ENCODE assay signal across 9 cellular contexts in genomic region chr10:86366902-86367338, GRCh38. TPM values are rescaled to one million over a fixed set of nuclear protein-coding genes. Genes with fewer than 3 reads are reported as not detected.
DNase-seq lines count a peak whose midpoint lies in the region; ATAC-seq, FAIRE-seq and TF ChIP-seq lines count a peak whose summit lies in the region.
"Had no signal": no experiment of that assay in that cellular context is flagged by ENCODE, and none has a peak within 500 bp of the region (broad histone marks: within the 10 kb centered on the region; RNA-seq: fewer than 3 reads in every experiment).

No MANE protein-coding gene starts in this region.

- no peak overlapping the region for H3K14ac ChIP-seq in H1 (ENCODE audit: insufficient read length)

- no peak overlapping the region for H2BK120ac ChIP-seq in H1 (replicated peaks; ENCODE audit: low read depth, low read length)

- H3K27me3 Mint-ChIP-seq in CD8-positive, alpha-beta T cell (ENCODE audit: low read depth) = peaks cover 60% of the 10 kb centered on the region
- H3K27me3 Mint-ChIP-seq in type B pancreatic cell = peaks cover 80% of the 10 kb centered on the region

- TF ChIP-seq POLR2A in H1 (IDR thresholded peaks at IDR 0.05; ENCODE audit: control extremely low read depth in 1 of 2, low read depth in 2 of 2, low read length in 2 of 2) = no peak
- no peak for TF ChIP-seq POLR2A in ovary (IDR thresholded peaks at IDR 0.05)

- H4K8ac ChIP-seq in H1 (ENCODE audit: extremely low read depth, insufficient read depth, low read length) = peak overlapping the region; percentile 83; the same call in 1 of the 2 replicates

- DNase-seq in CD8-positive, alpha-beta T cell = no peak
- no peak for DNase-seq in H1 (ENCODE audit: low read depth in 1 of 2, low spot score in 2 of 2)
- peak in 1 of 5 donors; percentile 33 for DNase-seq in ovary
- no peak for DNase-seq in DMS 273 treated with DMSO at 0.1 percent for 48 hours (lab: John Stamatoyannopoulos, UW)
- no peak for DNase-seq in type B pancreatic cell (ENCODE audit: extremely low spot score, unreplicated experiment)
- no peak for DNase-seq in UCSD-AML1 (lab: John Stamatoyannopoulos, UW; ENCODE audit: unreplicated experiment)
- no peak for DNase-seq in NCI-H2081 (lab: John Stamatoyannopoulos, UW)

- no peak overlapping the region for H2AFZ ChIP-seq in H1 (ENCODE audit: low read length)

- no peak overlapping the region for H3K18ac ChIP-seq in H1 (ENCODE audit: extremely low read depth, low read length)

- no peak for TF ChIP-seq CTCF in CD8-positive, alpha-beta T cell (IDR thresholded peaks at IDR 0.05)
- TF ChIP-seq CTCF in H1 (IDR thresholded peaks at IDR 0.05; ENCODE audit: control extremely low read depth in 1 of 3, insufficient read depth in 1 of 3, low read depth in 1 of 3, low read length in 3 of 3) (no peak), ovary (IDR thresholded peaks at IDR 0.05) (no peak), type B pancreatic cell (conservative IDR thresholded peaks at IDR 0.05) (no peak)

- H4K20me1 ChIP-seq in H1 (replicated peaks in 1 of 2; ENCODE audit: control insufficient read depth in 1 of 2, insufficient read depth in 2 of 2, low read length in 2 of 2) = peaks cover 17 to 19% of the 10 kb centered on the region in 2 experiments

- H3K79me1 ChIP-seq in H1 (ENCODE audit: low read depth, low read length) = no peaks in the 10 kb centered on the region

- no peaks in the 10 kb centered on the region for H3K9me3 ChIP-seq in CD8-positive, alpha-beta T cell (ENCODE audit: low read length)
- H3K9me3 ChIP-seq in H1 (ENCODE audit: insufficient read depth in 2 of 2, low read depth in 1 of 2, low read length in 1 of 2) = peaks cover 0 to 6% of the 10 kb centered on the region in 2 experiments; a peak in 1 of 4 replicates
- no peaks in the 10 kb centered on the region for H3K9me3 ChIP-seq in ovary

- H3K56ac ChIP-seq in H1 (replicated peaks; ENCODE audit: insufficient read length, low read depth, low read length) = no peak overlapping the region

- no peak overlapping the region for H4K91ac ChIP-seq in H1 (replicated peaks; ENCODE audit: insufficient read length, low read length)

- no peak overlapping the region for H3K4me3 ChIP-seq in CD8-positive, alpha-beta T cell (ENCODE audit: low read depth, low read length)
- H3K4me3 ChIP-seq in H1 (ENCODE audit: extremely low read depth in 1 of 4, insufficient read depth in 2 of 4, low read depth in 3 of 4, low read length in 4 of 4) (peak overlapping the region; percentile 31 to 65 (median 40)), ovary (peak overlapping the region; percentile 47)

- H3K23ac ChIP-seq in H1 (ENCODE audit: insufficient read length) = no peak overlapping the region

- no peak overlapping the region for H4K5ac ChIP-seq in H1 (ENCODE audit: insufficient read length, low read depth, low read length)

- CTCF ChIA-PET in CD8-positive, alpha-beta T cell (lab: Charles Lee) = interaction anchor here (1.1 kb wide), 1 partner anchor 1826 kb away, joined by 3 read pairs; no protein-coding TSS in a partner anchor
- CTCF ChIA-PET in H1 (lab: Charles Lee; ENCODE audit: partially characterized antibody) = interaction anchor here (0.6 to 25.6 kb wide), 4 partner anchors 9 to 140 kb away, joined by 3 to 498 read pairs (median 10); no protein-coding TSS in a partner anchor

- H3K9me3 Mint-ChIP-seq in CD8-positive, alpha-beta T cell = no peaks in the 10 kb centered on the region
- no peaks in the 10 kb centered on the region for H3K9me3 Mint-ChIP-seq in type B pancreatic cell

- intact Hi-C loops in CD8-positive, alpha-beta T cell (cut with DNase I, micrococcal nuclease) = no loop called here
- intact Hi-C loops in ovary (cut with DNase I) = loop anchor here in 1 of 4 donors (10.0 kb wide), 1 partner anchor 1822 kb away; no protein-coding TSS in a partner anchor

- H3K4ac ChIP-seq in H1 (replicated peaks; ENCODE audit: insufficient read length, low read depth, low read length) = no peak overlapping the region

- no peak overlapping the region for H2BK12ac ChIP-seq in H1 (ENCODE audit: low read depth, low read length)

- peak; percentile 37 for ATAC-seq in CD8-positive, alpha-beta T cell
- peak; percentile 46 for ATAC-seq in HG03354 (IDR thresholded peaks at IDR 0.05; ENCODE audit: poor library complexity, severe bottlenecking, unreplicated experiment)

- H2AK5ac ChIP-seq in H1 (ENCODE audit: low read depth, low read length) = no peak overlapping the region

- H3K4me2 ChIP-seq in H1 (ENCODE audit: insufficient read depth in 1 of 2, low read depth in 2 of 2, low read length in 2 of 2) = peak overlapping the region; percentile 67 to 73

- H3K27ac Mint-ChIP-seq in CD8-positive, alpha-beta T cell = no peak overlapping the region
- no peak overlapping the region for H3K27ac Mint-ChIP-seq in type B pancreatic cell

- H3K36me3 Mint-ChIP-seq in CD8-positive, alpha-beta T cell = no peaks in the 10 kb centered on the region
- H3K36me3 Mint-ChIP-seq in type B pancreatic cell = no peaks in the 10 kb centered on the region

- no peak for FAIRE-seq in H1 (lab: Jason Lieb, UNC)

- no peaks in the 10 kb centered on the region for H3K79me2 ChIP-seq in H1 (ENCODE audit: control insufficient read depth in 1 of 2, insufficient read depth in 2 of 2, low read length in 2 of 2)

- no peak overlapping the region for H2BK5ac ChIP-seq in H1 (ENCODE audit: low read depth, low read length)

- TF ChIP-seq EP300 in H1 (IDR thresholded peaks at IDR 0.05; ENCODE audit: borderline replicate concordance in 1 of 2, low read depth in 2 of 2, low read length in 2 of 2) = no peak
- no peak for TF ChIP-seq EP300 in ovary (IDR thresholded peaks at IDR 0.05)

- peaks cover 8% of the 10 kb centered on the region for H3K4me1 ChIP-seq in CD8-positive, alpha-beta T cell (ENCODE audit: insufficient read depth, low read length)
- H3K4me1 ChIP-seq in H1 (replicated peaks in 1 of 4; ENCODE audit: control insufficient read depth in 3 of 4, insufficient read depth in 4 of 4, low read length in 3 of 4) = peaks cover 0 to 34% (median 23%) of the 10 kb centered on the region in 4 experiments; a peak in 6 of 7 replicates
- peaks cover 2% of the 10 kb centered on the region for H3K4me1 ChIP-seq in ovary (ENCODE audit: insufficient read depth)

- H2BK15ac ChIP-seq in H1 (ENCODE audit: low read length) = no peak overlapping the region

- H3K23me2 ChIP-seq in H1 (ENCODE audit: low read depth, low read length) = peaks cover 25% of the 10 kb centered on the region; the same call in 1 of the 2 replicates

- no peak overlapping the region for H3K9ac ChIP-seq in H1 (replicated peaks in 1 of 4; ENCODE audit: extremely low read depth in 1 of 4, low read depth in 3 of 4, low read length in 3 of 4)

- peaks cover 16% of the 10 kb centered on the region for H3K4me1 Mint-ChIP-seq in CD8-positive, alpha-beta T cell (ENCODE audit: low read depth)
- H3K4me1 Mint-ChIP-seq in type B pancreatic cell (ENCODE audit: unreplicated experiment) = peaks cover 12% of the 10 kb centered on the region

- peaks cover 9% of the 10 kb centered on the region for H3K27me3 ChIP-seq in CD8-positive, alpha-beta T cell (ENCODE audit: insufficient read depth, low read length)
- H3K27me3 ChIP-seq in H1 (replicated peaks in 1 of 4; ENCODE audit: control insufficient read depth in 3 of 4, extremely low read depth in 1 of 4, insufficient read depth in 3 of 4, low read length in 3 of 4) (peaks cover 72 to 94% (median 83%) of the 10 kb centered on the region in 4 experiments), ovary (no peaks in the 10 kb centered on the region)

- WGBS in H1 (ENCODE audit: extremely low coverage in 1 of 2, insufficient coverage in 1 of 2, insufficient read length in 1 of 2, insufficient replicate concordance in 2 of 2, low coverage in 1 of 2, low lambda C conversion rate in 2 of 2, missing lambda C conversion rate in 1 of 2), 2 experiments = 3% methylated on average over 36 of the region's 56 CpGs; no CpG with 5 or more reads in 1 of the 2 experiments
- WGBS in ovary, 3 donors = 0 to 1% (median 1%) methylated on average over 26 to 55 of the region's 56 CpGs

- H3K27ac ChIP-seq in CD8-positive, alpha-beta T cell (ENCODE audit: low read depth, low read length) = no peak overlapping the region
- H3K27ac ChIP-seq in H1 (ENCODE audit: low read depth, low read length) (no peak overlapping the region), ovary (no peak overlapping the region)

- H3K4me3 Mint-ChIP-seq in CD8-positive, alpha-beta T cell = no peak overlapping the region
- no peak overlapping the region for H3K4me3 Mint-ChIP-seq in type B pancreatic cell

- POLR2A ChIA-PET in CD8-positive, alpha-beta T cell (lab: Charles Lee) = no interaction called here
- POLR2A ChIA-PET in H1 (lab: Charles Lee; ENCODE audit: partially characterized antibody) = interaction anchor here (1.6 kb wide), 1 partner anchor 22 kb away, joined by 8 read pairs; no protein-coding TSS in a partner anchor

- no peaks in the 10 kb centered on the region for H3K36me3 ChIP-seq in CD8-positive, alpha-beta T cell (ENCODE audit: insufficient read depth, low read length)
- H3K36me3 ChIP-seq in H1 (ENCODE audit: control insufficient read depth in 2 of 4, insufficient read depth in 4 of 4, low read length in 3 of 4) (no peaks in the 10 kb centered on the region), ovary (no peaks in the 10 kb centered on the region)

- H2BK20ac ChIP-seq in H1 (ENCODE audit: low read length) = no peak overlapping the region

- no peak for TF ChIP-seq RAD21 in H1 (IDR thresholded peaks at IDR 0.05 in 1 of 2, conservative IDR thresholded peaks at IDR 0.05 in 1 of 2; ENCODE audit: low read depth in 2 of 2, low read length in 2 of 2)

TF ChIP-seq in H1, 55 proteins besides CTCF, POLR2A, EP300 and RAD21 (continues in another document):
- no peak for TF ChIP-seq POU5F1 (IDR thresholded peaks at IDR 0.05; ENCODE audit: low read depth, low read length)
- TF ChIP-seq BRCA1 (IDR thresholded peaks at IDR 0.05; ENCODE audit: low read depth, low read length) = no peak
- TF ChIP-seq POLR2AphosphoS5 (IDR thresholded peaks at IDR 0.05; ENCODE audit: low read depth, low read length) = no peak

RNA-seq across cellular contexts. Expression of gene GRID1, which starts 0.3 kb away (rescaled TPM):
- total RNA-seq in CD8-positive, alpha-beta T cell = not detected
- 0.15 and 0.22 TPM in 2 replicates for total RNA-seq in H1 (2021; fragmentation: NEBNext Ultra II Directional; extraction: Animal tissue kit (Norgen Biotek cat#: 25700))
- polyA plus RNA-seq in H1 (2011; rRNA removed) (0.30 and 0.31 TPM in 2 replicates), ovary (1 to 10 TPM in 1 of 2 donors, under 1 TPM in 1; 0.57 to 2.7 TPM)
- polyA plus RNA-seq in H1 (2011; cell fraction: cytosol; rRNA removed) = 0.21 TPM
- 0.34 TPM for polyA plus RNA-seq in H1 (2011; cell fraction: nucleus; rRNA removed)
- polyA plus RNA-seq in H1 (2012, experiment 1 of 2) = 0.24 to 0.65 TPM (median 0.29 TPM) in 4 replicates
- polyA plus RNA-seq in H1 (2012, experiment 2 of 2) = 0.18 TPM
- polyA plus RNA-seq in H1 (2013, experiment 1 of 2) = 0.32 TPM
- polyA plus RNA-seq in H1 (2013, experiment 2 of 2) = 0.39 TPM
- polyA minus RNA-seq in H1 (2011; rRNA and poly(A)+ RNA removed) = 0.88 and 1.3 TPM in 2 replicates
- 0.37 TPM for polyA minus RNA-seq in H1 (2011; cell fraction: cytosol; rRNA and poly(A)+ RNA removed)
- 2.6 TPM for polyA minus RNA-seq in H1 (2011; cell fraction: nucleus; rRNA and poly(A)+ RNA removed)
- total RNA-seq in ovary (1 to 10 TPM in 6 of 7 donors, under 1 TPM in 1; 0.99 to 6.2 (median 1.8) TPM), type B pancreatic cell (ENCODE audit: low replicate concordance) (2.4 and 9.2 TPM in 2 replicates)
- total RNA-seq: T-helper 2 cell treated with Interferon-gamma antibody and Interleukin-4, amounts not matched to agents 100 ng/mL and 5 ng/mL, for 36 hours had no signal
